ENCODE assay signal across 9 cellular contexts in the genomic region with DNA sequence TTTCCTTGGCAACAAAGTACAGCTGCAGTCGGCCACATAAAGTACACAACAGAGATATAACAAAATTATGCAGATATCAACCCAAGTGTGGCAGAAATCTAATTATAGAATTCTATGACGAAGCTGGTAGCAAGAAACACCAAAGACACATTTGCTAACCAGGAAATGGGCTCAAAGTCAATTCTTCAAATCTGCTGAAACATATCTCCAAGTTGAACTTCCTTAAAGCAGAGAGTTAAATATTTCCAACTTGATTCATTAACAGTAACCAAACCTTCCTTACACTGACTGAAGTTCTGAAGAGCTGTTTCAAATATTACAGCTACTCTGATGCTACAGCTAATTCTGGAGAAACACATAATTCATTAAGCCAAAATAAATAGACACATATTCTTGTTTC.
DNase-seq lines count a peak whose midpoint lies in the region; ATAC-seq and TF ChIP-seq lines count a peak whose summit lies in the region.
"Had no signal": no experiment of that assay in that cellular context is flagged by ENCODE, and none has a peak within 500 bp of the region (broad histone marks: within the 10 kb centered on the region; RNA-seq: fewer than 3 reads in every experiment).

No MANE protein-coding gene starts in this region.

- POLR2A ChIA-PET in GM10248 (lab: Yijun Ruan, JAX) = no interaction called here

- H3K36me3 Mint-ChIP-seq in endodermal cell (ENCODE audit: low read depth) (peaks cover 75% of the 10 kb centered on the region), naive B cell (peaks cover 14 to 25% of the 10 kb centered on the region in 2 donors)

- H3K27me3 ChIP-seq in endodermal cell (ENCODE audit: control insufficient read depth, insufficient read depth, low read length, poor library complexity, severe bottlenecking) = no peaks in the 10 kb centered on the region

- H3K27ac Mint-ChIP-seq in endodermal cell (peak overlapping the region; percentile 32), naive B cell (peak overlapping the region; percentile 1 to 78 (median 58))

- H3K9ac ChIP-seq in endodermal cell (ENCODE audit: extremely low read depth, low read length, poor library complexity, severe bottlenecking) = no peak overlapping the region

- no peak overlapping the region for H3K27ac ChIP-seq in endodermal cell (ENCODE audit: low read depth, low read length)

- peaks cover 88% of the 10 kb centered on the region for H3K36me3 ChIP-seq in endodermal cell (ENCODE audit: control insufficient read depth, insufficient read depth, low read length)

- ATAC-seq in naive B cell (ENCODE audit: low read depth in 2 of 2) = peak; percentile 86 to 91

- H3K4me1 Mint-ChIP-seq in endodermal cell (peaks cover 3% of the 10 kb centered on the region), naive B cell (peaks cover 30 to 34% (median 31%) of the 10 kb centered on the region in 3 donors)

- no peaks in the 10 kb centered on the region for H3K4me1 ChIP-seq in endodermal cell (ENCODE audit: control insufficient read depth, insufficient read depth, low read length)

- 93 to 100% methylated on average over 2 of the region's 2 CpGs for WGBS in endodermal cell (ENCODE audit: insufficient coverage in 1 of 2, insufficient read length in 1 of 2), 2 experiments

- H3K27me3 Mint-ChIP-seq in endodermal cell (ENCODE audit: insufficient read depth) = no peaks in the 10 kb centered on the region
- H3K27me3 Mint-ChIP-seq in naive B cell = no peaks in the 10 kb centered on the region

- no peaks in the 10 kb centered on the region for H3K9me3 ChIP-seq in endodermal cell (ENCODE audit: control insufficient read depth, low read length)

- DNase-seq in Ammon's horn (ENCODE audit: low spot score) (peak; percentile 15), MV-4-11 (lab: John Stamatoyannopoulos, UW) (peak; percentile 57), endodermal cell (no peak), naive B cell (peak; percentile 47), GM10248 (ENCODE audit: extremely low spot score) (no peak), NCI-H2029 treated with DMSO at 0.1 percent for 48 hours (lab: John Stamatoyannopoulos, UW) (no peak), SKM-1 treated with dmso at 0.1 percent for 144 hours (lab: John Stamatoyannopoulos, UW; ENCODE audit: unreplicated experiment) (no peak), NCI-H69 (lab: John Stamatoyannopoulos, UW) (no peak)
- DNase-seq: H9 had no signal

- H3K4me3 ChIP-seq in endodermal cell (ENCODE audit: low read length) = no peak overlapping the region

- TF ChIP-seq CTCF in endodermal cell (conservative IDR thresholded peaks at IDR 0.05) = no peak
- TF ChIP-seq CTCF in GM10248 (IDR thresholded peaks at IDR 0.05; ENCODE audit: control extremely low read depth, extremely low read depth, low read depth, missing control alignments) = no peak

- H3K4me3 Mint-ChIP-seq in endodermal cell (no peak overlapping the region), naive B cell (peak overlapping the region in 5 of 8 donors; percentile 2 to 65 (median 18))
- H3K4me3 Mint-ChIP-seq: H9 had no signal

- H3K9me3 Mint-ChIP-seq in endodermal cell (no peaks in the 10 kb centered on the region), naive B cell (no peaks in the 10 kb centered on the region)
- H3K9me3 Mint-ChIP-seq: H9 had no signal

- CTCF ChIA-PET in GM10248 (lab: Yijun Ruan, JAX) = interaction anchor here (1.3 kb wide), 1 partner anchor 21 kb away, joined by 4 read pairs; no protein-coding TSS in a partner anchor

Comparison
In these comparisons a context has a peak if more than half of its experiments do, and no peak if none do; other contexts are left out.
1. DNase-seq: peak in Ammon's horn (single experiment), MV-4-11 (single experiment) and naive B cell (single experiment); none in endodermal cell (single experiment), GM10248 (single experiment), NCI-H2029 treated with DMSO at 0.1 percent for 48 hours (single experiment), SKM-1 treated with dmso at 0.1 percent for 144 hours (single experiment) and NCI-H69 (single experiment).